8 cellular contexts compared by ENCODE assay signal in the genomic region with DNA sequence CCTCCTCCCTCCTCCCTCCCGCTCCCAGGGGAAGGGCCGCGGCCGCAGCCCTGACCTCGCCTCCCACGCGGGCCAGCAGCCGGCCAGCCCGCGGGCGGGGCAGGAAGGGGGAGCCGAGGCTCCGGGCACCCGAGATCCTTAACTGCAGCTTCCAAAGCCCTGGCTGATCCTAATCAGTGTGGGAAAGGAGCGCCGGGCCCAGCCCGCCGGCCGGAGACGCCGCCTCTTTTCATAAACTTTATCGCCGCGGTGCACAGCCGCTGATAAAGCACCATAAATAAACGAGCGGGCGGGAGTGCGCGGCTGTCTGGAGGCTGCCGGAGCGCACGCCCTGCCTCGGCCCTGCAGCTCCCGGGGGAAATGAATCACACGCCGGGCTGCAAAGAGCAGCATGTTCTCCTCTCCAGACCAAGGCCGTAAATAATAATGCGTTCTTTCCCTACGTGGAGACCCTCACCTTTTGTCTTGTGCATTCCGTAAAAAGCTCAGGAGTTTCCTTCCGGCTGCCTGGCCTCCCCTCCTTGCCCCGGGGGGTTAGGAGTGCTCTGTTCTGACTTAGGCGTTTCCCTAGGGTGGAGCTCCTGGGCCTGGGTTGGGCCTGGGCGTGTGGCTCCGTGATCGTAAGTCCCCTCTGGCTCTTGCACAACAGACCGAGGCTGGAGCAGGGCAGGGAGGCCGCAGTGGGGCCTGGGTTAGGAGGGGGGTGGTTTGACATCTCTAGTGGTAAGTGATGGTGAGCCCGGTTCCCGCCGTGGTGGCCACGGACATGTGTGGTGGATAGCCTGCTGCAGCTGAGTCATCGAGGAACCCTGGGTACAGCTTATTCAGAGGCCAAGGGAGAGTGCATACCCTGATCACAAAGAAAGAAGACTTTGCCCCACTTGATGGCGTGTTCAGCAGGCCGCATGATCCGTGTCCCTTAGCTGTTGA.
DNase-seq lines count a peak whose midpoint lies in the region; ATAC-seq lines count a peak whose summit lies in the region.

No MANE protein-coding gene starts in this region.

- no peaks in the 10 kb centered on the region for H3K36me3 Mint-ChIP-seq in IgD-negative memory B cell

- peaks cover 6% of the 10 kb centered on the region for H3K27me3 Mint-ChIP-seq in IgD-negative memory B cell

- no peaks in the 10 kb centered on the region for H3K9me3 Mint-ChIP-seq in IgD-negative memory B cell

- peaks cover 23 to 42% (median 30%) of the 10 kb centered on the region in 3 donors for H3K4me1 Mint-ChIP-seq in IgD-negative memory B cell

- DNase-seq in EH (ENCODE audit: low read depth): peak; percentile 97
- DNase-seq in SKM-1 (lab: John Stamatoyannopoulos, UW; ENCODE audit: unreplicated experiment): peak; percentile 63
- peak; percentile 58 for DNase-seq in cortex of kidney (lab: John Stamatoyannopoulos, UW)
- peak; percentile 88 to 92 for DNase-seq in left colon
- peak; percentile 7 to 18 (median 12) for DNase-seq in stimulated activated CD4-positive, alpha-beta T cell treated with anti-CD3 and anti-CD28 coated beads, Interleukin-12 subunit alpha, Interleukin-12 subunit beta, amount 100 ng/mL, for 48 hours (ENCODE audit: low read depth in 2 of 3, low spot score in 1 of 3)
- no peak for DNase-seq in central memory CD4-positive, alpha-beta T cell

- ATAC-seq in GM21576 (IDR thresholded peaks at IDR 0.05; ENCODE audit: unreplicated experiment): peak; percentile 61
- ATAC-seq in left colon: peak; percentile 84

- intact Hi-C loops in left colon (cut with DNase I, micrococcal nuclease): no loop called here

- peak overlapping the region; percentile 10 to 92 (median 82) for H3K4me3 Mint-ChIP-seq in IgD-negative memory B cell

- H3K27ac Mint-ChIP-seq in IgD-negative memory B cell: peak overlapping the region in 1 of 3 donors; percentile 82
